In the genomic region with DNA sequence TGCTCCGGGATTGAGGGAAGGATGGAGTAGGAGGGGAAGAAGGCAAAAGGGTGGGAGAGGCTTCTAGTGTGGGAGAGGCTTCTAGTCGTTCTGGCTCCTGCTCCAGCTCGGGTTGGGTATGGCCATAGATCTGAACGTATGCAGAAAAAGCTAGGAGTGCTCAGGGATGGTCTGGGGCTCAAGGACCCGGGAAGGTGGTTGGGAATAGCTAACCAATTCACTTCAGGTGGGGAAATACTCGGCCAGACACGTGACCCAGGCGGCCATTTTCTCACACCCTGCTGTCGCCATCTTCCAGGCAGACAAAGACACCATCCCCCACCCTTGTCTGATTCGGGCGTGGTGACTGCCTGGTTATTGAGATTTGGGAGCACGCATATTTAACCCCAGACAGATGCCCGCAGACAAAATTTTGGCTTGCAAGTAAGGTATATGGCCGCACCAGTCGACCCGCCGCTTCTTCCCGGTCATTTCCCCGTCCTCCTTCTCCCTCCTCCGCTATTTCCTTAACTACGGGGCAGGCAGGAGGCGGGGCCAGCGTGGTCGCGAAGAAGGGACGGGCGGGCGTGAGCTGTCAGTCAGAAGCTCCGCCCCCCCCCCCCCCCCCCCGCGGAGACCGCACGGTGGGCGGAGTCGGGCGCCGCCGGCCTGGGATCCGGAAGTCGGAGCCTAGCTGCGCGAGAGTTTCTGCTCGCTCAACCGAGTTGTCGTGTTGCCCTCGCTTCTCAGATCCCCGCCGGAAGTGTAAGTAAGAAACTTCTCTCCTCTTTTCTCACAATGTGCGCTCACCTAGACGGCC, we compare ENCODE assay signal across 8 cellular contexts. TPM values are rescaled to one million over a fixed set of nuclear protein-coding genes. Genes with fewer than 3 reads are reported as not detected.
DNase-seq lines count a peak whose midpoint lies in the region; ATAC-seq and TF ChIP-seq lines count a peak whose summit lies in the region.

A gene with protein sequence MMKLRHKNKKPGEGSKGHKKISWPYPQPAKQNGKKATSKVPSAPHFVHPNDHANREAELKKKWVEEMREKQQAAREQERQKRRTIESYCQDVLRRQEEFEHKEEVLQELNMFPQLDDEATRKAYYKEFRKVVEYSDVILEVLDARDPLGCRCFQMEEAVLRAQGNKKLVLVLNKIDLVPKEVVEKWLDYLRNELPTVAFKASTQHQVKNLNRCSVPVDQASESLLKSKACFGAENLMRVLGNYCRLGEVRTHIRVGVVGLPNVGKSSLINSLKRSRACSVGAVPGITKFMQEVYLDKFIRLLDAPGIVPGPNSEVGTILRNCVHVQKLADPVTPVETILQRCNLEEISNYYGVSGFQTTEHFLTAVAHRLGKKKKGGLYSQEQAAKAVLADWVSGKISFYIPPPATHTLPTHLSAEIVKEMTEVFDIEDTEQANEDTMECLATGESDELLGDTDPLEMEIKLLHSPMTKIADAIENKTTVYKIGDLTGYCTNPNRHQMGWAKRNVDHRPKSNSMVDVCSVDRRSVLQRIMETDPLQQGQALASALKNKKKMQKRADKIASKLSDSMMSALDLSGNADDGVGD (plus strand): TSS at position 661 of the 799 bp plus-strand sequence. CDS start 2,348 bp downstream, outside the sequence.

- H3K36me3 ChIP-seq in gastroesophageal sphincter: no peaks in the 10 kb centered on the region

- WGBS in gastroesophageal sphincter (ENCODE audit: low coverage in 1 of 2), 2 donors: 2 to 54% methylated on average over 12 to 28 of the region's 50 CpGs

- H3K27ac ChIP-seq in gastroesophageal sphincter (peak within 1 kb of the TSS; percentile 66 to 87 (median 81)), substantia nigra (ENCODE audit: low read depth, low read length, poor library complexity, severe bottlenecking) (peak within 1 kb of the TSS; percentile 92)

- peak; percentile 93 for ATAC-seq in gastroesophageal sphincter

- H3K9me3 ChIP-seq in gastroesophageal sphincter: no peaks in the 10 kb centered on the region

- H3K4me1 ChIP-seq in gastroesophageal sphincter: peaks cover 0 to 19% (median 0%) of the 10 kb centered on the region in 3 donors

- H3K4me3 ChIP-seq in HFF-Myc (replicated peaks; ENCODE audit: low read depth, low read length) (peak within 1 kb of the TSS; percentile 89), gastroesophageal sphincter (peak within 1 kb of the TSS; percentile 69 to 98)

- H3K27me3 ChIP-seq in gastroesophageal sphincter: no peaks in the 10 kb centered on the region

- TF ChIP-seq POLR2A in gastroesophageal sphincter (IDR thresholded peaks at IDR 0.05): peak in 1 of 2 donors; percentile 12

- in situ Hi-C loops in SK-MEL-5 (cut with HindIII; ENCODE audit: low pct_unique_long_range_greater_than_20kb, low sequenced_read_pairs): no loop called here

- no peak for TF ChIP-seq EP300 in gastroesophageal sphincter (IDR thresholded peaks at IDR 0.05)

- DNase-seq in GM03348 (ENCODE audit: low spot score) (peak; percentile 94), HFF-Myc (ENCODE audit: extremely low read depth, low read depth) (peak; percentile 38), NAMALWA (ENCODE audit: low spot score) (peak; percentile 87), SK-MEL-5 (ENCODE audit: low read depth, low spot score) (peak; percentile 82), non-pigmented ciliary epithelial cell (ENCODE audit: low read depth) (peak; percentile 27), substantia nigra (lab: John Stamatoyannopoulos, UW) (peak; percentile 25 to 88 (median 75))
- peak; percentile 82 for DNase-seq in activated naive CD4-positive, alpha-beta T cell treated with Interleukin-2 at 50 U/mL for 16 hours

- TF ChIP-seq CTCF in HFF-Myc (IDR thresholded peaks at IDR 0.05; ENCODE audit: low read depth, low read length, missing control alignments) (no peak), gastroesophageal sphincter (IDR thresholded peaks at IDR 0.05) (no peak)

RNA-seq across cellular contexts. Expression of the gene that starts here (rescaled TPM):
- 40.9 and 48.6 TPM in 2 replicates for total RNA-seq in SK-MEL-5 (2014; rRNA removed; shearing (Covaris generic))
- polyA plus RNA-seq in SK-MEL-5 (2015; cell fraction: cytosol; rRNA removed): 47.5 and 60.7 TPM in 2 replicates
- polyA plus RNA-seq in SK-MEL-5 (2015; cell fraction: nucleus; rRNA removed): 39.2 and 43.9 TPM in 2 replicates
- 10 to 100 TPM; 20.9 to 34.4 (median 24.2) TPM for total RNA-seq in gastroesophageal sphincter

Comparison
In these comparisons a context has a peak if more than half of its experiments do, and no peak if none do; other contexts are left out.
1. Peak in every context shown above with its lines: DNase-seq, ATAC-seq, H3K4me3 ChIP-seq and H3K27ac ChIP-seq.
2. DNase-seq: peak in every context shown above with its lines; median percentile 94 in GM03348; 87 in NAMALWA; 82 in SK-MEL-5; 82 in activated naive CD4-positive, alpha-beta T cell treated with Interleukin-2 at 50 U/mL for 16 hours; 75 in substantia nigra; 38 in HFF-Myc; 27 in non-pigmented ciliary epithelial cell.